ENCODE assay signal across 8 cellular contexts in genomic region chr15:50908209-50909043, GRCh38. TPM values are rescaled to one million over a fixed set of nuclear protein-coding genes. Genes with fewer than 3 reads are reported as not detected.
DNase-seq lines count a peak whose midpoint lies in the region; ATAC-seq, FAIRE-seq and TF ChIP-seq lines count a peak whose summit lies in the region.

AP4E1 (plus strand) TSS chr15:50908683; CDS start chr15:50908779, 96 bp downstream.

- FAIRE-seq in keratinocyte (lab: Jason Lieb, UNC), result no peak

- dilution Hi-C loops in keratinocyte (cut with MboI; ENCODE audit: extremely low pct_ligation_motif_present, low sequenced_read_pairs), result no loop called here

- H3K4me1 Mint-ChIP-seq in central memory CD8-positive, alpha-beta T cell, result peaks cover 32% of the 10 kb centered on the region

- DNase-seq in BE2C (peak; percentile 88), NCI-H446 treated with DMSO at 0.1 percent for 48 hours (lab: John Stamatoyannopoulos, UW) (peak; percentile 78), keratinocyte (ENCODE audit: low read depth, low spot score) (no peak)
- DNase-seq in central memory CD8-positive, alpha-beta T cell (ENCODE audit: low spot score in 2 of 2), result peak; percentile 93 to 97
- DNase-seq in stimulated activated CD4-positive, alpha-beta T cell treated with anti-CD3 and anti-CD28 coated beads, Interleukin-12 subunit alpha, Interleukin-12 subunit beta, amount 100 ng/mL, for 48 hours (ENCODE audit: low read depth in 2 of 3, low spot score in 1 of 3), result peak; percentile 88 to 93 (median 92)

- H3K79me2 ChIP-seq in keratinocyte (ENCODE audit: control insufficient read depth, insufficient read depth, low read length), result peaks cover 14% of the 10 kb centered on the region

- no peaks in the 10 kb centered on the region for H3K9me3 Mint-ChIP-seq in central memory CD8-positive, alpha-beta T cell

- peak within 1 kb of the TSS; percentile 92 for H3K4me3 Mint-ChIP-seq in central memory CD8-positive, alpha-beta T cell

- H3K27ac ChIP-seq in keratinocyte (ENCODE audit: control insufficient read depth, insufficient read depth, low read length), result peak within 1 kb of the TSS; percentile 89

- TF ChIP-seq POLR2A in GM19099 (IDR thresholded peaks at IDR 0.05; ENCODE audit: extremely low read depth, insufficient read length, low read depth), result peak; percentile 80

- H3K9me3 ChIP-seq in BE2C (no peaks in the 10 kb centered on the region), keratinocyte (ENCODE audit: control insufficient read depth, low read depth, low read length) (no peaks in the 10 kb centered on the region)

- no peaks in the 10 kb centered on the region for H4K20me1 ChIP-seq in keratinocyte (ENCODE audit: control insufficient read depth, extremely low read depth, insufficient read depth, low read length)

- TF ChIP-seq CTCF in BE2C (IDR thresholded peaks at IDR 0.05; ENCODE audit: low read depth, low read length), result peak; percentile 90
- peak; percentile 77 to 95 (median 82) for TF ChIP-seq CTCF in keratinocyte (optimal IDR thresholded peaks at IDR 0.05 in 1 of 3, IDR thresholded peaks at IDR 0.05 in 1 of 3, conservative IDR thresholded peaks at IDR 0.05 in 1 of 3; ENCODE audit: extremely low read depth in 1 of 3, insufficient read depth in 2 of 3, low read length in 3 of 3)

- no peaks in the 10 kb centered on the region for H3K27me3 ChIP-seq in BE2C
- no peaks in the 10 kb centered on the region for H3K27me3 ChIP-seq in keratinocyte (ENCODE audit: control insufficient read depth, extremely low read depth, insufficient read depth, low read length)

- H3K36me3 Mint-ChIP-seq in central memory CD8-positive, alpha-beta T cell (ENCODE audit: insufficient read depth), result peaks cover 42% of the 10 kb centered on the region

- H3K4me1 ChIP-seq in BE2C (no peaks in the 10 kb centered on the region), keratinocyte (ENCODE audit: control insufficient read depth, extremely low read depth, insufficient read depth, low read length) (peaks cover 21% of the 10 kb centered on the region)

- H2AFZ ChIP-seq in keratinocyte (ENCODE audit: control insufficient read depth, low read length), result peak within 1 kb of the TSS; percentile 99

- H3K27ac Mint-ChIP-seq in central memory CD8-positive, alpha-beta T cell (ENCODE audit: low read depth), result peak within 1 kb of the TSS; percentile 98

- H3K9ac ChIP-seq in keratinocyte (ENCODE audit: control insufficient read depth, extremely low read depth, insufficient read depth, low read length), result peak within 1 kb of the TSS; percentile 94

- peak within 1 kb of the TSS; percentile 98 for H3K4me2 ChIP-seq in keratinocyte (ENCODE audit: control insufficient read depth, extremely low read depth, insufficient read depth, low read depth, low read length)

- H3K27me3 Mint-ChIP-seq in central memory CD8-positive, alpha-beta T cell, result no peaks in the 10 kb centered on the region

- H3K36me3 ChIP-seq in BE2C, result peaks cover 6% of the 10 kb centered on the region
- peaks cover 0 to 9% of the 10 kb centered on the region in 2 experiments for H3K36me3 ChIP-seq in keratinocyte (ENCODE audit: control insufficient read depth in 2 of 2, extremely low read depth in 1 of 2, insufficient read depth in 2 of 2, low read length in 2 of 2)

- no peaks in the 10 kb centered on the region for H3K9me1 ChIP-seq in keratinocyte (ENCODE audit: control insufficient read depth, extremely low read depth, insufficient read depth, low read length)

- H3K4me3 ChIP-seq in BE2C (ENCODE audit: low read depth, low read length), result peak within 1 kb of the TSS; percentile 94
- peak within 1 kb of the TSS; percentile 97 to 98 (median 98) for H3K4me3 ChIP-seq in keratinocyte (ENCODE audit: control insufficient read depth in 2 of 3, extremely low read depth in 1 of 3, insufficient read depth in 2 of 3, low read depth in 1 of 3, low read length in 3 of 3)

- ATAC-seq in HG03378 (IDR thresholded peaks at IDR 0.05; ENCODE audit: unreplicated experiment), result peak; percentile 49
- ATAC-seq in activated CD4-positive, CD25-positive, alpha-beta regulatory T cell treated with anti-CD3 and anti-CD28 coated beads, Interleukin-2, amount 50 U/mL, for 24 hours, result peak; percentile 50 to 53
- peak; percentile 43 for ATAC-seq in central memory CD8-positive, alpha-beta T cell (replicated peaks; ENCODE audit: extremely low read depth, poor library complexity, severe bottlenecking)

RNA-seq across cellular contexts. Expression of gene AP4E1, which starts in this region (rescaled TPM):
- polyA plus RNA-seq in BE2C (2012; ENCODE audit: insufficient read depth, insufficient read length, low read depth), result 3.5 TPM
- 4.2 to 7.9 TPM (median 5.4 TPM) in 3 replicates for polyA plus RNA-seq in keratinocyte
- polyA plus RNA-seq in keratinocyte (2011; ENCODE audit: low read depth), result 4.9 TPM
- polyA plus RNA-seq in keratinocyte (2011; cell fraction: cytosol; rRNA removed), result 3.4 and 6.1 TPM in 2 replicates
- polyA plus RNA-seq in keratinocyte (2011; cell fraction: nucleus; rRNA removed), result 5.6 and 6.7 TPM in 2 replicates
- 5.3 and 7.7 TPM in 2 replicates for polyA plus RNA-seq in keratinocyte (2012; ENCODE audit: low replicate concordance)
- 3.0 to 12.3 TPM (median 5.8 TPM) in 3 replicates for polyA minus RNA-seq in keratinocyte
- polyA minus RNA-seq in keratinocyte (2011; cell fraction: cytosol; rRNA and poly(A)+ RNA removed), result 5.8 TPM
- polyA minus RNA-seq in keratinocyte (2011; cell fraction: nucleus; rRNA and poly(A)+ RNA removed), result 7.7 and 16.6 TPM in 2 replicates
